In genomic region chr14:91354221-91354916, GRCh38 we compare ENCODE assay signal across 10 cellular contexts.
DNase-seq lines count a peak whose midpoint lies in the region; ATAC-seq and TF ChIP-seq lines count a peak whose summit lies in the region.
"Had no signal": no experiment of that assay in that cellular context is flagged by ENCODE, and none has a peak within 500 bp of the region (broad histone marks: within the 10 kb centered on the region; RNA-seq: fewer than 3 reads in every experiment).

No MANE protein-coding gene starts in this region.

- no peaks in the 10 kb centered on the region for H3K27me3 Mint-ChIP-seq in WTC11 (ENCODE audit: low read depth)

- H3K4me1 Mint-ChIP-seq in WTC11, result peaks cover 49% of the 10 kb centered on the region

- H2AFZ ChIP-seq in SK-N-SH (ENCODE audit: low read depth), result no peak overlapping the region

- no peak overlapping the region for H3K4me2 ChIP-seq in SK-N-SH

- H3F3A ChIP-seq in SK-N-SH (replicated peaks; ENCODE audit: insufficient read depth), result no peaks in the 10 kb centered on the region

- H3K27ac Mint-ChIP-seq in WTC11, result peak overlapping the region; percentile 64; the same call in 1 of the 2 replicates

- no peaks in the 10 kb centered on the region for H3K9me3 ChIP-seq in SK-N-SH

- ATAC-seq in WTC11, result no peak

- CTCF ChIA-PET in WTC11 (lab: Charles Lee) (interaction anchor here (0.6 to 4.5 kb wide), 24 partner anchors 9 to 980 kb away, joined by 4 to 97 read pairs (median 8); partner anchors contain the start of gene CCDC88C), SK-N-SH (lab: Yijun Ruan, JAX) (interaction anchor here (0.8 to 3.9 kb wide), 10 partner anchors 9 to 66 kb away, joined by 3 to 23 read pairs (median 4); partner anchors contain the start of gene CCDC88C)

- H4K20me1 ChIP-seq in SK-N-SH (ENCODE audit: insufficient read depth), result no peaks in the 10 kb centered on the region

- no peaks in the 10 kb centered on the region for H3K9me2 ChIP-seq in SK-N-SH

- H3K36me3 Mint-ChIP-seq in WTC11, result peaks cover 11% of the 10 kb centered on the region

- no peaks in the 10 kb centered on the region for H3K27me3 ChIP-seq in SK-N-SH (ENCODE audit: insufficient read depth)

- no peak for TF ChIP-seq EP300 in SK-N-SH (IDR thresholded peaks at IDR 0.05; ENCODE audit: borderline replicate concordance in 1 of 2, low read depth in 1 of 2, low read length in 1 of 2)

- peak; percentile 60 for DNase-seq in AG08395 (ENCODE audit: low spot score)
- peak; percentile 38 for DNase-seq in GM04503 (ENCODE audit: low read depth)
- no peak for DNase-seq in WTC11 (ENCODE audit: low spot score)
- DNase-seq in glomerular visceral epithelial cell (ENCODE audit: extremely low spot score), result peak; percentile 30
- DNase-seq in KBM-7, result no peak
- no peak for DNase-seq in activated CD4-positive, alpha-beta T cell treated with anti-CD3 and anti-CD28 coated beads, Interleukin-2, amount 50 U/mL, for 48 hours
- DNase-seq in NCI-H2227 treated with DMSO at 0.1 percent for 48 hours (lab: John Stamatoyannopoulos, UW), result no peak
- DNase-seq in SK-N-SH, result no peak
- DNase-seq: dermis blood vessel endothelial cell had no signal

- POLR2A ChIA-PET in WTC11 (lab: Charles Lee) (interaction anchor here (1.0 kb wide), 1 partner anchor 64 kb away, joined by 3 read pairs; no protein-coding TSS in a partner anchor), SK-N-SH (lab: Yijun Ruan, JAX) (no interaction called here)

- H3K27ac ChIP-seq in SK-N-SH (ENCODE audit: low read depth in 2 of 2, low read length in 1 of 2), result no peak overlapping the region

- no peaks in the 10 kb centered on the region for H3K79me2 ChIP-seq in SK-N-SH (ENCODE audit: insufficient read depth)

- peaks cover 0 to 8% of the 10 kb centered on the region in 2 experiments; a peak in 1 of 4 replicates for H3K4me1 ChIP-seq in SK-N-SH (ENCODE audit: control insufficient read depth in 1 of 2, insufficient read depth in 2 of 2, low read depth in 1 of 2, low read length in 1 of 2)

- H3K4me3 Mint-ChIP-seq in WTC11, result no peak overlapping the region
- H3K4me3 Mint-ChIP-seq: H9 had no signal

- in situ Hi-C loops in KBM-7 (cut with MboI; ENCODE audit: low pct_unique_long_range_greater_than_20kb, low sequenced_read_pairs), result no loop called here

- TF ChIP-seq CTCF in WTC11 (IDR thresholded peaks at IDR 0.05), result no peak
- no peak for TF ChIP-seq CTCF in SK-N-SH (IDR thresholded peaks at IDR 0.05)

- 78% methylated on average over 14 of the region's 14 CpGs for WGBS in SK-N-SH (ENCODE audit: low lambda C conversion rate)

- H3K9ac ChIP-seq in SK-N-SH, result no peak overlapping the region

- H3K4me3 ChIP-seq in SK-N-SH (ENCODE audit: low read depth in 2 of 2, low read length in 1 of 2), result no peak overlapping the region

- no peaks in the 10 kb centered on the region for H3K9me3 Mint-ChIP-seq in WTC11
- H3K9me3 Mint-ChIP-seq: H9 had no signal

- no peak for TF ChIP-seq RAD21 in SK-N-SH (IDR thresholded peaks at IDR 0.05; ENCODE audit: low read length)

- no peaks in the 10 kb centered on the region for H3K36me3 ChIP-seq in SK-N-SH (replicated peaks in 1 of 2; ENCODE audit: control insufficient read depth in 1 of 2, insufficient read depth in 2 of 2, low read length in 1 of 2)

TF ChIP-seq in WTC11, 78 proteins besides CTCF, POLR2A, EP300 and RAD21 (continues in another document):
- no peak for TF ChIP-seq ZNF425 (CRISPR knock-in tag; conservative IDR thresholded peaks at IDR 0.05)
- no peak for TF ChIP-seq JAZF1 (CRISPR knock-in tag; IDR thresholded peaks at IDR 0.05)
- TF ChIP-seq TEAD1 (CRISPR knock-in tag; IDR thresholded peaks at IDR 0.05), result no peak
- TF ChIP-seq ZNF263 (CRISPR knock-in tag; IDR thresholded peaks at IDR 0.05; ENCODE audit: low read depth), result no peak

TF ChIP-seq in SK-N-SH, 30 proteins besides CTCF, POLR2A, EP300 and RAD21:
- TF ChIP-seq TAF1 (IDR thresholded peaks at IDR 0.05; ENCODE audit: borderline replicate concordance, low read depth, low read length), result no peak
- no peak for TF ChIP-seq GABPA (IDR thresholded peaks at IDR 0.05; ENCODE audit: low read depth)
- no peak for TF ChIP-seq ELF1 (IDR thresholded peaks at IDR 0.05)
- TF ChIP-seq CHD2 (IDR thresholded peaks at IDR 0.05; ENCODE audit: low read length, partially characterized antibody), result no peak
- no peak for TF ChIP-seq SIN3A (IDR thresholded peaks at IDR 0.05; ENCODE audit: borderline replicate concordance, low read depth, low read length)
- TF ChIP-seq SMC3 (IDR thresholded peaks at IDR 0.05; ENCODE audit: low read depth, low read length), result no peak
- TF ChIP-seq USF2 (IDR thresholded peaks at IDR 0.05; ENCODE audit: borderline replicate concordance, low read depth, low read length), result no peak
- TF ChIP-seq RXRA (IDR thresholded peaks at IDR 0.05; ENCODE audit: borderline replicate concordance, low read depth), result no peak
- TF ChIP-seq TEAD4 (IDR thresholded peaks at IDR 0.05; ENCODE audit: borderline replicate concordance, insufficient read depth), result no peak
- no peak for TF ChIP-seq FOXJ3 (CRISPR knock-in tag; IDR thresholded peaks at IDR 0.05)
- TF ChIP-seq YY1 (IDR thresholded peaks at IDR 0.05; ENCODE audit: low read depth), result no peak
- no peak for TF ChIP-seq FOXM1 (IDR thresholded peaks at IDR 0.05; ENCODE audit: low read depth)
- no peak for TF ChIP-seq REST (IDR thresholded peaks at IDR 0.05; ENCODE audit: low read depth, low read length)
- TF ChIP-seq JUND (IDR thresholded peaks at IDR 0.05), result no peak
- TF ChIP-seq MEF2A (IDR thresholded peaks at IDR 0.05; ENCODE audit: borderline replicate concordance, low read depth), result no peak
- TF ChIP-seq GATA2 (CRISPR knock-in tag; IDR thresholded peaks at IDR 0.05), result no peak
- no peak for TF ChIP-seq TCF12 (IDR thresholded peaks at IDR 0.05)
- TF ChIP-seq NRF1 (IDR thresholded peaks at IDR 0.05; ENCODE audit: low read depth, low read length), result no peak
- no peak for TF ChIP-seq MAX (IDR thresholded peaks at IDR 0.05; ENCODE audit: low read depth)
- TF ChIP-seq, protein P1, sequence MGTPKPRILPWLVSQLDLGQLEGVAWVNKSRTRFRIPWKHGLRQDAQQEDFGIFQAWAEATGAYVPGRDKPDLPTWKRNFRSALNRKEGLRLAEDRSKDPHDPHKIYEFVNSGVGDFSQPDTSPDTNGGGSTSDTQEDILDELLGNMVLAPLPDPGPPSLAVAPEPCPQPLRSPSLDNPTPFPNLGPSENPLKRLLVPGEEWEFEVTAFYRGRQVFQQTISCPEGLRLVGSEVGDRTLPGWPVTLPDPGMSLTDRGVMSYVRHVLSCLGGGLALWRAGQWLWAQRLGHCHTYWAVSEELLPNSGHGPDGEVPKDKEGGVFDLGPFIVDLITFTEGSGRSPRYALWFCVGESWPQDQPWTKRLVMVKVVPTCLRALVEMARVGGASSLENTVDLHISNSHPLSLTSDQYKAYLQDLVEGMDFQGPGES (IDR thresholded peaks at IDR 0.05; ENCODE audit: low read depth, low read length), result no peak

Comparison
In these comparisons a context has a peak if more than half of its experiments do, and no peak if none do; other contexts are left out.
1. DNase-seq: peak in AG08395 (single experiment), GM04503 (single experiment) and glomerular visceral epithelial cell (single experiment); none in WTC11 (single experiment), KBM-7 (single experiment), activated CD4-positive, alpha-beta T cell treated with anti-CD3 and anti-CD28 coated beads, Interleukin-2, amount 50 U/mL, for 48 hours (0 of 2), NCI-H2227 treated with DMSO at 0.1 percent for 48 hours (single experiment) and SK-N-SH (single experiment).